In the genomic region with DNA sequence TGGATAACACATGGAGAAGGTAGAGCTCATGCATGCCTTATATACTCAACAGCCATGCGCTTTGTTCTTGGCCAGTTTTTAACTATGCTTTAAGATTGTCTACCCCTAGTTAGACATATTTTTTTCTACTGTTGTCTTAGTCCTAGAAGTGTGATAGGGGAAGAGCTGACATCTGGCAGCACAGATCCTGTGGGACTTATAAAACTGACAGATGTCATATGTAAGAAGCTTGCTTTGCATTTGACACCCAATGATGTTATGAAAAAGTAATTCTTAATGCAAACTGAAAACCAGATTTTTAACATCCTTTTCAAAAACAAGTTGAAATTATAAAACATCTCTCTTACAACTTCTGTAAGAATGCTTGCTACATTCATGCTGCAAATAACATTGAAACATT, we compare ENCODE assay signal across 21 cellular contexts.
DNase-seq lines count a peak whose midpoint lies in the region; ATAC-seq, FAIRE-seq and TF ChIP-seq lines count a peak whose summit lies in the region.
"Had no signal": no experiment of that assay in that cellular context is flagged by ENCODE, and none has a peak within 500 bp of the region (broad histone marks: within the 10 kb centered on the region; RNA-seq: fewer than 3 reads in every experiment).

No MANE protein-coding gene starts in this region.

- H2AFZ ChIP-seq in mesenchymal stem cell (ENCODE audit: low read depth, low read length): no peak overlapping the region

- peaks cover 2% of the 10 kb centered on the region for H3K4me1 ChIP-seq in mesenchymal stem cell (ENCODE audit: control insufficient read depth, insufficient read depth, low read depth, low read length)
- H3K4me1 ChIP-seq: BLaER1 had no signal

- H3K27me3 Mint-ChIP-seq in glutamatergic neuron (ENCODE audit: unreplicated experiment) (peaks cover 2% of the 10 kb centered on the region), type B pancreatic cell (no peaks in the 10 kb centered on the region)
- H3K27me3 Mint-ChIP-seq: CD4-positive, alpha-beta memory T cell had no signal

- no peaks in the 10 kb centered on the region for H3K27me3 ChIP-seq in mesenchymal stem cell (ENCODE audit: control insufficient read depth in 1 of 2, insufficient read depth in 1 of 2, low read length in 2 of 2)
- H3K27me3 ChIP-seq: BLaER1 had no signal

- TF ChIP-seq CTCF in D721Med (IDR thresholded peaks at IDR 0.05; ENCODE audit: insufficient read depth, missing control alignments) (no peak), glutamatergic neuron (IDR thresholded peaks at IDR 0.05; ENCODE audit: partially characterized antibody, unreplicated experiment) (no peak), type B pancreatic cell (conservative IDR thresholded peaks at IDR 0.05) (no peak)

- H3K18ac ChIP-seq in mesenchymal stem cell (ENCODE audit: low read depth in 1 of 2, low read length in 2 of 2): no peak overlapping the region

- H3K4me2 ChIP-seq in mesenchymal stem cell (ENCODE audit: low read length, poor library complexity, severe bottlenecking): no peak overlapping the region
- H3K4me2 ChIP-seq: BLaER1 had no signal

- no peak overlapping the region for H3K23ac ChIP-seq in mesenchymal stem cell (ENCODE audit: low read length in 2 of 2)

- ATAC-seq in Right ventricle myocardium superior (ENCODE audit: poor library complexity) (no peak), GM21515 (IDR thresholded peaks at IDR 0.05; ENCODE audit: unreplicated experiment) (no peak)
- ATAC-seq: HCT116, HepG2 had no signal

- no peak overlapping the region for H4K91ac ChIP-seq in mesenchymal stem cell (ENCODE audit: low read length)

- H3K4me3 Mint-ChIP-seq in glutamatergic neuron (ENCODE audit: unreplicated experiment): peak overlapping the region; percentile 70
- no peak overlapping the region for H3K4me3 Mint-ChIP-seq in type B pancreatic cell
- H3K4me3 Mint-ChIP-seq: CD14-positive monocyte; CD4-positive, alpha-beta memory T cell; HFFc6 had no signal

- no peak overlapping the region for H4K8ac ChIP-seq in mesenchymal stem cell (ENCODE audit: low read length)

- H3K4ac ChIP-seq in mesenchymal stem cell (ENCODE audit: low read depth in 1 of 2, low read length in 2 of 2): no peak overlapping the region

- H3K36me3 Mint-ChIP-seq in glutamatergic neuron (ENCODE audit: unreplicated experiment): no peaks in the 10 kb centered on the region
- no peaks in the 10 kb centered on the region for H3K36me3 Mint-ChIP-seq in type B pancreatic cell
- H3K36me3 Mint-ChIP-seq: CD14-positive monocyte; CD4-positive, alpha-beta memory T cell had no signal

- H3K14ac ChIP-seq in mesenchymal stem cell (ENCODE audit: low read length in 2 of 2): no peak overlapping the region

- H2BK15ac ChIP-seq in mesenchymal stem cell (ENCODE audit: low read depth, poor library complexity, severe bottlenecking): no peak overlapping the region

- peak overlapping the region; percentile 76 for H3K27ac Mint-ChIP-seq in glutamatergic neuron (ENCODE audit: unreplicated experiment)
- H3K27ac Mint-ChIP-seq in type B pancreatic cell: no peak overlapping the region
- H3K27ac Mint-ChIP-seq: CD14-positive monocyte; CD4-positive, alpha-beta memory T cell; HFFc6 had no signal

- H3K27ac ChIP-seq in mesenchymal stem cell (ENCODE audit: low read length, poor library complexity, severe bottlenecking): no peak overlapping the region
- H3K27ac ChIP-seq: BLaER1 had no signal

- no peaks in the 10 kb centered on the region for H3K36me3 ChIP-seq in mesenchymal stem cell (ENCODE audit: control insufficient read depth in 1 of 2, insufficient read depth in 2 of 2, low read depth in 1 of 2, low read length in 2 of 2)
- H3K36me3 ChIP-seq: BLaER1 had no signal

- FAIRE-seq in D721Med (lab: Jason Lieb, UNC): peak; percentile 60
- FAIRE-seq: HepG2 had no signal

- H3K9me3 Mint-ChIP-seq in glutamatergic neuron (ENCODE audit: unreplicated experiment) (no peaks in the 10 kb centered on the region), type B pancreatic cell (no peaks in the 10 kb centered on the region)
- H3K9me3 Mint-ChIP-seq: HFFc6 had no signal

- intact Hi-C loops in Right ventricle myocardium superior (cut with DNase I): no loop called here

- H3K9me3 ChIP-seq in mesenchymal stem cell (ENCODE audit: control insufficient read depth, low read length): no peaks in the 10 kb centered on the region
- H3K9me3 ChIP-seq: BLaER1 had no signal

- H3K9ac ChIP-seq in mesenchymal stem cell (ENCODE audit: low read length): no peak overlapping the region
- H3K9ac ChIP-seq: BLaER1 had no signal

- H2AK5ac ChIP-seq in mesenchymal stem cell (ENCODE audit: low read length, severe bottlenecking): no peak overlapping the region

- no peaks in the 10 kb centered on the region for H3K79me1 ChIP-seq in mesenchymal stem cell (replicated peaks; ENCODE audit: low read length, poor library complexity, severe bottlenecking)

- H2BK120ac ChIP-seq in mesenchymal stem cell (ENCODE audit: low read depth, low read length): no peak overlapping the region

- H3K4me1 Mint-ChIP-seq in glutamatergic neuron (ENCODE audit: low read depth, unreplicated experiment): peaks cover 34% of the 10 kb centered on the region
- no peaks in the 10 kb centered on the region for H3K4me1 Mint-ChIP-seq in type B pancreatic cell (ENCODE audit: unreplicated experiment)
- H3K4me1 Mint-ChIP-seq: CD14-positive monocyte; CD4-positive, alpha-beta memory T cell had no signal

- no peak overlapping the region for H3K4me3 ChIP-seq in mesenchymal stem cell (ENCODE audit: insufficient read depth in 1 of 2, low read depth in 1 of 2, low read length in 2 of 2)
- H3K4me3 ChIP-seq: BLaER1 had no signal

- H2BK12ac ChIP-seq in mesenchymal stem cell (ENCODE audit: low read length in 2 of 2): no peak overlapping the region

- no peak for DNase-seq in D721Med (ENCODE audit: insufficient read length, low spot score)
- peak; percentile 37 for DNase-seq in NCI-H1694 (lab: John Stamatoyannopoulos, UW)
- DNase-seq in NCI-H524 (lab: John Stamatoyannopoulos, UW): peak; percentile 63 to 87
- DNase-seq in glutamatergic neuron: no peak
- DNase-seq in type B pancreatic cell (ENCODE audit: extremely low spot score, unreplicated experiment): no peak
- no peak for DNase-seq in Right ventricle myocardium superior
- DNase-seq in mesenchymal stem cell: no peak
- DNase-seq: 8988T; Calu3; CD4-positive, alpha-beta memory T cell; DMS153; DMS79; GF-D8; GOT3; H7; HFFc6 had no signal

- H2BK5ac ChIP-seq in mesenchymal stem cell (ENCODE audit: low read depth, low read length, poor library complexity, severe bottlenecking): no peak overlapping the region

- WGBS in mesenchymal stem cell: no CpG with 5 or more reads among the region's 1 CpG

Comparison
In these comparisons a context has a peak if more than half of its experiments do, and no peak if none do; other contexts are left out.
1. DNase-seq: peak in NCI-H1694 (single experiment) and NCI-H524 (2 of 2); none in D721Med (single experiment), glutamatergic neuron (single experiment), type B pancreatic cell (single experiment), Right ventricle myocardium superior (single experiment) and mesenchymal stem cell (single experiment).